Comparison of ENCODE assay signal across 28 cellular contexts in the genomic region with DNA sequence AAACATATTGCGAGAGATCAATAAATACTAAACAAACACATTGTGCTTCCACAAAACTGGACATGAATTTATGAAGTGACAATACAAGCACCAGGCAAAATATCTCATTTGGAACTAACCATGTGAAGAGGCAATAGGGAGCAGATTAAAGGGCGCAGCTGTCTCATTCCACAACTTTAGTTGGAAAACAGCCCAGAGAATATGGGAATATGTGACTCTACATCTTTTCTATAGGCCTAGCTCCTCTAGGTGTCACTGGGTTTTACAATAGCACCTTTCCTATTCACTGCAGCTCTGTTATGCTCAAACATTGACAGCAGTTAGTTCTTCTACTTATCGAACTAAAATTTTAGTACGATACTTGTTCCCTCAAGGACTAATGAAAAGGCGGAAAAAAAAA.
"Had no signal": no experiment of that assay in that cellular context is flagged by ENCODE, and none has a peak within 500 bp of the region (broad histone marks: within the 10 kb centered on the region; RNA-seq: fewer than 3 reads in every experiment).

No MANE protein-coding gene starts in this region.

- H3K36me3 ChIP-seq: SJCRH30 had no signal

- H3K4me3 ChIP-seq: PC-9, SJCRH30, SK-N-MC had no signal

- H3K27ac ChIP-seq: KMS-11, PC-9, RWPE1, SJCRH30, SK-N-MC had no signal

- DNase-seq: Karpas-422, KBM-7, MM.1S, MV-4-11, NCI-H1092, NCI-H1417 treated with DMSO at 0.1 percent for 48 hours, NCI-H1436 treated with DMSO at 0.1 percent for 48 hours, NCI-H1694 treated with DMSO at 0.1 percent for 48 hours, NCI-H187 treated with DMSO at 0.1 percent for 48 hours, NCI-H2029, NCI-H226, NCI-H446 treated with DMSO at 0.1 percent for 48 hours, NCI-H510A, NCI-H524, NCI-H526, NCI-H69, NCI-H748 treated with DMSO at 0.1 percent for 48 hours, NCI-H82, PC-9, SIG-M5, T-cell had no signal

- ATAC-seq: Panc1, Right ventricle myocardium inferior, SK-N-SH treated with all-trans-retinoic acid at 6 μM for 48 hours, T-cell had no signal

- H3K9me3 ChIP-seq: SJCRH30 had no signal

- H3K27me3 ChIP-seq: SJCRH30 had no signal

- H3K4me1 ChIP-seq: SJCRH30 had no signal
